ENCODE assay signal across 8 cellular contexts in genomic region chr9:137113385-137114159, GRCh38. TPM values are rescaled to one million over a fixed set of nuclear protein-coding genes. Genes with fewer than 3 reads are reported as not detected.
DNase-seq lines count a peak whose midpoint lies in the region; ATAC-seq and TF ChIP-seq lines count a peak whose summit lies in the region.

No MANE protein-coding gene starts in this region.

- TF ChIP-seq POLR2A in uterus (IDR thresholded peaks at IDR 0.05): no peak

- no peak for ATAC-seq in heart right ventricle
- ATAC-seq in left cardiac atrium: no peak
- ATAC-seq in activated CD8-positive, alpha-beta T cell treated with anti-CD3 and anti-CD28 coated beads, Interleukin-2, amount 10 ng/mL, durations not matched to agents 7 days and 5 days: peak; percentile 38

- no peak for DNase-seq in heart right ventricle
- no peak for DNase-seq in left cardiac atrium
- DNase-seq in activated CD8-positive, alpha-beta T cell treated with anti-CD3 and anti-CD28 coated beads, Interleukin-2, amount 10 ng/mL, durations not matched to agents 7 days and 5 days: peak; percentile 54
- DNase-seq in right atrium auricular region (ENCODE audit: low spot score): no peak
- DNase-seq in NCI-H69 (lab: John Stamatoyannopoulos, UW): no peak
- no peak for DNase-seq in uterus
- DNase-seq in pons (ENCODE audit: low spot score): no peak

- H3K4me1 ChIP-seq in heart right ventricle: peaks cover 12 to 40% (median 23%) of the 10 kb centered on the region in 9 donors
- H3K4me1 ChIP-seq in right atrium auricular region: peaks cover 0 to 42% of the 10 kb centered on the region in 2 donors
- H3K4me1 ChIP-seq in urinary bladder (ENCODE audit: insufficient read depth): no peaks in the 10 kb centered on the region
- peaks cover 0 to 6% of the 10 kb centered on the region in 2 donors for H3K4me1 ChIP-seq in uterus

- H3K27ac ChIP-seq in heart right ventricle (no peak overlapping the region), right atrium auricular region (no peak overlapping the region), urinary bladder (ENCODE audit: low read depth) (no peak overlapping the region), uterus (no peak overlapping the region)

- H3K27me3 ChIP-seq in heart right ventricle (no peaks in the 10 kb centered on the region), right atrium auricular region (no peaks in the 10 kb centered on the region), uterus (no peaks in the 10 kb centered on the region)

- H3K27ac Mint-ChIP-seq in activated CD8-positive, alpha-beta T cell treated with anti-CD3 and anti-CD28 coated beads, Interleukin-2, amount 10 ng/mL, durations not matched to agents 7 days and 5 days: peak overlapping the region; percentile 73

- POLR2A ChIA-PET in activated CD8-positive, alpha-beta T cell treated with anti-CD3 and anti-CD28 coated beads, Interleukin-2, amount 10 ng/mL, durations not matched to agents 7 days and 5 days (lab: Charles Lee): interaction anchor here (0.6 to 2.3 kb wide), 9 partner anchors 16 to 127 kb away, joined by 3 to 11 read pairs (median 3); partner anchors contain the start of genes MAN1B1 and TUBB4B

- intact Hi-C loops in heart right ventricle (cut with DNase I) (no loop called here), left cardiac atrium (cut with DNase I) (no loop called here), uterus (cut with DNase I; ENCODE audit: low total_unique reads) (loop anchor here (10.0 kb wide), 1 partner anchor 111 kb away; the partner anchor contains the start of genes CYSRT1, RNF208 and RNF224)

- H3K4me3 ChIP-seq in heart right ventricle (peak overlapping the region in 9 of 10 donors; percentile 35 to 95 (median 83)), right atrium auricular region (peak overlapping the region; percentile 88 to 91), urinary bladder (ENCODE audit: low read depth, low read length) (peak overlapping the region; percentile 86), uterus (no peak overlapping the region)

- peaks cover 10% of the 10 kb centered on the region for H3K36me3 Mint-ChIP-seq in activated CD8-positive, alpha-beta T cell treated with anti-CD3 and anti-CD28 coated beads, Interleukin-2, amount 10 ng/mL, durations not matched to agents 7 days and 5 days (ENCODE audit: low read depth)

- no peak for TF ChIP-seq CTCF in heart right ventricle (IDR thresholded peaks at IDR 0.05)
- TF ChIP-seq CTCF in right atrium auricular region (IDR thresholded peaks at IDR 0.05): no peak
- no peak for TF ChIP-seq CTCF in uterus (IDR thresholded peaks at IDR 0.05)

- H3K9me3 Mint-ChIP-seq in activated CD8-positive, alpha-beta T cell treated with anti-CD3 and anti-CD28 coated beads, Interleukin-2, amount 10 ng/mL, durations not matched to agents 7 days and 5 days (ENCODE audit: insufficient read depth): no peaks in the 10 kb centered on the region

- no peaks in the 10 kb centered on the region for H3K27me3 Mint-ChIP-seq in activated CD8-positive, alpha-beta T cell treated with anti-CD3 and anti-CD28 coated beads, Interleukin-2, amount 10 ng/mL, durations not matched to agents 7 days and 5 days (ENCODE audit: low read depth)

- peak overlapping the region; percentile 74 for H3K4me3 Mint-ChIP-seq in activated CD8-positive, alpha-beta T cell treated with anti-CD3 and anti-CD28 coated beads, Interleukin-2, amount 10 ng/mL, durations not matched to agents 7 days and 5 days

- H3K9me3 ChIP-seq in heart right ventricle: no peaks in the 10 kb centered on the region
- H3K9me3 ChIP-seq in right atrium auricular region: no peaks in the 10 kb centered on the region
- H3K9me3 ChIP-seq in uterus: no peaks in the 10 kb centered on the region

- CTCF ChIA-PET in activated CD8-positive, alpha-beta T cell treated with anti-CD3 and anti-CD28 coated beads, Interleukin-2, amount 10 ng/mL, durations not matched to agents 7 days and 5 days (lab: Charles Lee): interaction anchor here (0.5 to 3.4 kb wide), 8 partner anchors 16 to 123 kb away, joined by 3 to 18 read pairs (median 4); partner anchors contain the start of genes MAN1B1 and NPDC1

- H3K4me1 Mint-ChIP-seq in activated CD8-positive, alpha-beta T cell treated with anti-CD3 and anti-CD28 coated beads, Interleukin-2, amount 10 ng/mL, durations not matched to agents 7 days and 5 days (ENCODE audit: low read depth): peaks cover 11% of the 10 kb centered on the region

- H3K36me3 ChIP-seq in heart right ventricle (peaks cover 0 to 46% (median 26%) of the 10 kb centered on the region in 9 donors), right atrium auricular region (peaks cover 33% of the 10 kb centered on the region), urinary bladder (ENCODE audit: insufficient read depth) (peaks cover 2% of the 10 kb centered on the region), uterus (no peaks in the 10 kb centered on the region)

- WGBS in heart right ventricle, 2 donors: 33 to 69% methylated on average over 21 to 66 of the region's 66 CpGs
- 28% methylated on average over 66 of the region's 66 CpGs for WGBS in urinary bladder

RNA-seq across cellular contexts. Expression of gene DPP7, which starts 1.0 kb away (rescaled TPM):
- total RNA-seq in heart right ventricle (100 to 1,000 TPM in 7 of 10 donors, 10 to 100 TPM in 3; 91.4 to 167 (median 118) TPM), left cardiac atrium (100 to 1,000 TPM; 176 to 198 TPM), right atrium auricular region (100 to 1,000 TPM; 165 to 188 TPM), urinary bladder (18.5 TPM), uterus (100 to 1,000 TPM in 1 of 4 donors, 10 to 100 TPM in 3; 23.2 to 100 (median 76.8) TPM)
- polyA plus RNA-seq in heart right ventricle (100 to 1,000 TPM; 152 to 677 TPM), urinary bladder (162 TPM)
- total RNA-seq in activated CD8-positive, alpha-beta T cell treated with anti-CD3 and anti-CD28 coated beads, Interleukin-2, amount 10 ng/mL, durations not matched to agents 7 days and 5 days: 100 to 1,000 TPM; 248 TPM

RNA-seq across cellular contexts. Expression of gene GRIN1, which starts 25.4 kb away (rescaled TPM):
- not detected for total RNA-seq in heart right ventricle
- not detected for polyA plus RNA-seq in heart right ventricle
- not detected for total RNA-seq in left cardiac atrium
- not detected for total RNA-seq in activated CD8-positive, alpha-beta T cell treated with anti-CD3 and anti-CD28 coated beads, Interleukin-2, amount 10 ng/mL, durations not matched to agents 7 days and 5 days
- not detected for total RNA-seq in right atrium auricular region
- total RNA-seq in urinary bladder: 0.26 TPM
- 0.18 TPM for polyA plus RNA-seq in urinary bladder
- not detected for total RNA-seq in uterus

RNA-seq across cellular contexts. Expression of gene MAN1B1, which starts 26.8 kb away (rescaled TPM):
- 10 to 100 TPM; 16.9 to 27.7 (median 20.9) TPM for total RNA-seq in heart right ventricle
- polyA plus RNA-seq in heart right ventricle: 10 to 100 TPM; 25.5 to 71.4 TPM
- 10 to 100 TPM; 21.9 to 28.8 TPM for total RNA-seq in left cardiac atrium
- 10 to 100 TPM; 42.2 to 49.2 TPM for total RNA-seq in activated CD8-positive, alpha-beta T cell treated with anti-CD3 and anti-CD28 coated beads, Interleukin-2, amount 10 ng/mL, durations not matched to agents 7 days and 5 days
- 10 to 100 TPM; 20.9 to 26.8 TPM for total RNA-seq in right atrium auricular region
- total RNA-seq in urinary bladder: 29.1 TPM
- polyA plus RNA-seq in urinary bladder: 38.5 TPM
- 10 to 100 TPM; 32.9 to 65.0 (median 47.5) TPM for total RNA-seq in uterus

RNA-seq across cellular contexts. Expression of gene UAP1L1, which starts 36.3 kb away (rescaled TPM):
- total RNA-seq in heart right ventricle (10 to 100 TPM in 4 of 10 donors, 1 to 10 TPM in 6; 6.0 to 16.5 (median 8.5) TPM), left cardiac atrium (10 to 100 TPM; 13.5 to 14.0 TPM), right atrium auricular region (1 to 10 TPM; 4.3 to 6.3 TPM), urinary bladder (4.0 TPM), uterus (10 to 100 TPM in 1 of 4 donors, 1 to 10 TPM in 2, under 1 TPM in 1; 0.51 to 13.8 (median 5.3) TPM)
- polyA plus RNA-seq in heart right ventricle (10 to 100 TPM in 1 of 2 donors, 1 to 10 TPM in 1; 3.4 to 24.3 TPM), urinary bladder (11.5 TPM)
- total RNA-seq in activated CD8-positive, alpha-beta T cell treated with anti-CD3 and anti-CD28 coated beads, Interleukin-2, amount 10 ng/mL, durations not matched to agents 7 days and 5 days: 10 to 100 TPM; 63.1 to 66.8 TPM

RNA-seq across cellular contexts. Expression of gene SAPCD2, which starts 43.2 kb away (rescaled TPM):
- 1 to 10 TPM in 1 of 10 donors, under 1 TPM in 8, not detected in 1; 0.06 to 1.1 (median 0.11) TPM for total RNA-seq in heart right ventricle
- polyA plus RNA-seq in heart right ventricle: under 1 TPM; 0.15 to 0.23 TPM
- total RNA-seq in left cardiac atrium: under 1 TPM; 0.39 to 0.44 TPM
- total RNA-seq in activated CD8-positive, alpha-beta T cell treated with anti-CD3 and anti-CD28 coated beads, Interleukin-2, amount 10 ng/mL, durations not matched to agents 7 days and 5 days: 10 to 100 TPM; 56.8 to 57.0 TPM
- total RNA-seq in right atrium auricular region: under 1 TPM; 0.12 to 0.63 TPM
- 3.2 TPM for total RNA-seq in urinary bladder
- polyA plus RNA-seq in urinary bladder: 0.63 TPM
- 1 to 10 TPM in 2 of 4 donors, under 1 TPM in 1, not detected in 1; 0.15 to 5.9 (median 1.0) TPM for total RNA-seq in uterus

Comparison
In these comparisons a context has a peak if more than half of its experiments do, and no peak if none do; other contexts are left out.
1. H3K4me3 ChIP-seq: peak in heart right ventricle (9 of 10), right atrium auricular region (2 of 2) and urinary bladder (single experiment); none in uterus (0 of 2).